Comparison of ENCODE assay signal across 9 cellular contexts in the genomic region with DNA sequence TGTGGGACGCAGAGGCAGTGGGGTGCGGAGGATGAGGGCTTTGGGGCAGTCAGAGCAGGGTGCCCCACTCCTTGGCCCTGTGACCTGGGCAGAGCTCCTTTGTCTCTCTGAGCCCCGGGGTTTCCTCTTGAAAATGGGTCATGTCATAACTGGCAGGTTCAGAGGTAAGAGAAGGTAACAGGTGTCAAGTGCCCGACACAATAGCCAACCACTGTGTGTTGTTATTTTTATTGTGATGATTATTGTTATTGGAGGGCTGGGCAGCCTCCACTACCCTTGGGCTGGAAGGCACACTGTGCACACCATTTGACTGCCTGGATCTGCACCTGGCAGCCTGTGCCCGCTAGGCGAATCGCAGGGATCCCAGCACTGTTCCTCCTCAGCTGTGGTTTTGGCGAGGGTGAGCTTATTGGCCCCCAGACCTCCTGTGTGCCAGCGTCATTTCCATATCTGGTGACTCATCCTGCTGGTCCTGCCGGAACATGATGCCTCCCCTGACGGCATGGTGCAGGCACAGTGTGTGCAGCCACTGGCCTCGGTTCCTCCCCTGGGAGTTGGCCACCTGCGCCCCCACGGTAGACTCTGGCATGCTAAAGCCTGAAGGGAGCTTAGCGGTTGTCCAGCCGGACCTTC. TPM values are rescaled to one million over a fixed set of nuclear protein-coding genes. Genes with fewer than 3 reads are reported as not detected.
A peak's percentile ranks its signal among the peaks of the same experiment; 100 is the strongest.
DNase-seq lines count a peak whose midpoint lies in the region; ATAC-seq and TF ChIP-seq lines count a peak whose summit lies in the region.
"Had no signal": no experiment of that assay in that cellular context is flagged by ENCODE, and none has a peak within 500 bp of the region (broad histone marks: within the 10 kb centered on the region; RNA-seq: fewer than 3 reads in every experiment).

No MANE protein-coding gene starts in this region.

- CTCF ChIA-PET in RWPE1 (lab: Yijun Ruan, JAX) = interaction anchor here (0.5 kb wide), 1 partner anchor 461 kb away, joined by 3 read pairs; no protein-coding TSS in a partner anchor

- no peaks in the 10 kb centered on the region for H3K36me3 Mint-ChIP-seq in activated naive CD4-positive, alpha-beta T cell treated with anti-CD3 and anti-CD28 coated beads, Interleukin-2, amount 50 U/mL, for 72 hours

- WGBS in suprapubic skin = 38% methylated on average over 13 of the region's 16 CpGs

- TF ChIP-seq CTCF in RWPE1 (conservative IDR thresholded peaks at IDR 0.05; ENCODE audit: low read depth) (no peak; the same call in 1 of the 2 replicates), suprapubic skin (IDR thresholded peaks at IDR 0.05) (no peak), omental fat pad (IDR thresholded peaks at IDR 0.05) (no peak), coronary artery (IDR thresholded peaks at IDR 0.05) (no peak)

- peaks cover 51% of the 10 kb centered on the region for H3K4me1 ChIP-seq in suprapubic skin

- POLR2A ChIA-PET in RWPE1 (lab: Yijun Ruan, JAX; ENCODE audit: low non-redundant PET) = no interaction called here

- TF ChIP-seq EP300 in suprapubic skin (IDR thresholded peaks at IDR 0.05) = no peak

- no peak for TF ChIP-seq POLR2A in suprapubic skin (IDR thresholded peaks at IDR 0.05)

- H3K27ac ChIP-seq in RWPE1 (peak overlapping the region; percentile 94), suprapubic skin (peak overlapping the region; percentile 58), coronary artery (peak overlapping the region in 1 of 2 donors; percentile 58)

- peak overlapping the region in 1 of 2 donors; percentile 73 for H3K27ac Mint-ChIP-seq in activated naive CD4-positive, alpha-beta T cell treated with anti-CD3 and anti-CD28 coated beads, Interleukin-2, amount 50 U/mL, for 72 hours

- DNase-seq in activated naive CD4-positive, alpha-beta T cell treated with anti-CD3 and anti-CD28 coated beads, Interleukin-2, amount 50 U/mL, for 72 hours (ENCODE audit: low spot score in 2 of 2) = no peak
- DNase-seq in activated naive CD4-positive, alpha-beta T cell treated with Interleukin-2 at 50 U/mL for 16 hours = no peak
- peak; percentile 91 for DNase-seq in RWPE1 (ENCODE audit: low spot score)
- peak; percentile 67 for DNase-seq in fibroblast of gingiva (ENCODE audit: low read depth)
- DNase-seq in suprapubic skin (ENCODE audit: low spot score in 2 of 2) = no peak
- no peak for DNase-seq in omental fat pad (ENCODE audit: low spot score)
- no peak for DNase-seq in coronary artery (ENCODE audit: low spot score)
- DNase-seq: effector CD4-positive, alpha-beta T cell had no signal

- no peaks in the 10 kb centered on the region for H3K9me3 ChIP-seq in suprapubic skin

- H3K4me3 ChIP-seq in suprapubic skin (no peak overlapping the region), coronary artery (no peak overlapping the region)

- no peaks in the 10 kb centered on the region for H3K27me3 ChIP-seq in suprapubic skin

- H3K36me3 ChIP-seq in suprapubic skin = no peaks in the 10 kb centered on the region

- peak; percentile 50 to 86 for ATAC-seq in activated naive CD4-positive, alpha-beta T cell treated with anti-CD3 and anti-CD28 coated beads, Interleukin-2, amount 50 U/mL, for 72 hours
- no peak for ATAC-seq in omental fat pad (ENCODE audit: low FRiP score)
- no peak for ATAC-seq in HG03571 (IDR thresholded peaks at IDR 0.05; ENCODE audit: unreplicated experiment)

- H3K9me3 Mint-ChIP-seq in activated naive CD4-positive, alpha-beta T cell treated with anti-CD3 and anti-CD28 coated beads, Interleukin-2, amount 50 U/mL, for 72 hours = no peaks in the 10 kb centered on the region

RNA-seq across cellular contexts. Expression of a gene that starts 15.4 kb away (rescaled TPM):
- total RNA-seq in activated naive CD4-positive, alpha-beta T cell treated with anti-CD3 and anti-CD28 coated beads, Interleukin-2, amount 50 U/mL, for 72 hours = not detected
- total RNA-seq in suprapubic skin (10 to 100 TPM; 15.2 to 30.8 (median 20.5) TPM), omental fat pad (1 to 10 TPM in 1 of 4 donors, not detected in 3; 2.5 TPM)

RNA-seq across cellular contexts. Expression of a gene that starts 46.3 kb away (rescaled TPM):
- 10 to 100 TPM; 55.3 to 70.3 TPM for total RNA-seq in activated naive CD4-positive, alpha-beta T cell treated with anti-CD3 and anti-CD28 coated beads, Interleukin-2, amount 50 U/mL, for 72 hours
- total RNA-seq in suprapubic skin (10 to 100 TPM; 60.1 to 66.8 (median 64.1) TPM), omental fat pad (10 to 100 TPM; 57.3 to 73.9 (median 61.6) TPM)

RNA-seq across cellular contexts. Expression of a gene that starts 46.4 kb away (rescaled TPM):
- not detected for total RNA-seq in activated naive CD4-positive, alpha-beta T cell treated with anti-CD3 and anti-CD28 coated beads, Interleukin-2, amount 50 U/mL, for 72 hours
- not detected for total RNA-seq in suprapubic skin
- under 1 TPM in 1 of 4 donors, not detected in 3; 0.56 TPM for total RNA-seq in omental fat pad

RNA-seq across cellular contexts. Expression of a gene that starts 57.4 kb away (rescaled TPM):
- total RNA-seq in activated naive CD4-positive, alpha-beta T cell treated with anti-CD3 and anti-CD28 coated beads, Interleukin-2, amount 50 U/mL, for 72 hours = 10 to 100 TPM; 25.1 to 26.7 TPM
- 10 to 100 TPM; 36.7 to 72.0 (median 61.5) TPM for total RNA-seq in suprapubic skin
- 10 to 100 TPM; 16.1 to 43.0 (median 31.6) TPM for total RNA-seq in omental fat pad

Comparison
In these comparisons a context has a peak if more than half of its experiments do, and no peak if none do; other contexts are left out.
1. ATAC-seq: peak in activated naive CD4-positive, alpha-beta T cell treated with anti-CD3 and anti-CD28 coated beads, Interleukin-2, amount 50 U/mL, for 72 hours (2 of 2); none in omental fat pad (single experiment) and HG03571 (single experiment).
2. DNase-seq: peak in RWPE1 (single experiment) and fibroblast of gingiva (single experiment); none in activated naive CD4-positive, alpha-beta T cell treated with anti-CD3 and anti-CD28 coated beads, Interleukin-2, amount 50 U/mL, for 72 hours (0 of 2), activated naive CD4-positive, alpha-beta T cell treated with Interleukin-2 at 50 U/mL for 16 hours (single experiment), suprapubic skin (0 of 2), omental fat pad (single experiment) and coronary artery (single experiment).
3. RNA of a gene that starts 15.4 kb away (total RNA-seq): 15.2 to 30.8 TPM in suprapubic skin; 2.5 TPM in omental fat pad and not detected in activated naive CD4-positive, alpha-beta T cell treated with anti-CD3 and anti-CD28 coated beads, Interleukin-2, amount 50 U/mL, for 72 hours; every median in the first group is over 4 times any median in the second.